In the genomic region with DNA sequence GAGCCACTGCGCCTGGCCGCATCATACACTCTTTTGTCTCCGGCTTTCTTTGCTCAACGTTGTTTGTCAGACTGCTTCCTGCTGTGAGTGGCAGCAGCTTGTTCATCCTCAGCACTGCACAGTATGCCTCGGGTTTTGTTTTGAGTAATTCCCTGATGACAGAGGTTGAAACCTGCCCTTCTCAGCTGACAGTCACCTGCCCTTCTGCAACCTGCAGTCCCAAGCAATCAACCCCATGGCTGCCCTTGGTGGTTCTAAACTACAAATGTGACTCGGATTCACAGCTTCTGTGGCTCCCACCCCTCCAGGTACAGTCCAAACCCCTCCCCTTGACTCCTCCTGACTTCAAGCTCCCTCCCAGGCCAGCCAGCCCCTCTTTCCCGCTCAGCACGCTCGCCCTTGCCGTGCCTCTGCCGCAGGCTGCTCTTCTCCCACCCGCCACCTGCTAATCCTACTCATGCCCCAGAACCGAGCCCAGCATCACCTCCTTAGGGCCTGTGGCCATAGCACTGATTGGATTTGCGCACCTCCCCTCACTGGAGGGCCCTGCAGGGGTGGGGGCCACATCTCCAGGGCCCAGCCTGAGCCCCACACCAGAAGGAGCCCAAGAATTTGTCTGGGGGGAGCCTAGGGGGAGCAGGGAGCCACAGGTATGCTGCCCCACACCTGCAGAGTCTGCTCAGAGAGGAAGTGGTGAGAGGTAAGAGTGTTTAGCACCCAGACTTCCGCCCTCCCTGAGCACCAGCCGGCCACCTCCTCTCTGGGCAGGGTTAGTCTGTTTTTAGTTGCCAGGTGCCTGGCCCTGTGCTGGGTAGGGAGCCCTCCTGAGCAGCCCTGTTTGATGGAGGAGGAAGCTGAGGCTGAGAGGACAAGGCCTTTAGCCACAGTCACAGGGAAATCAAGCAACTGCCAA, we compare ENCODE assay signal across 8 cellular contexts.
DNase-seq lines count a peak whose midpoint lies in the region; ATAC-seq and FAIRE-seq lines count a peak whose summit lies in the region.

No MANE protein-coding gene starts in this region.

- H3K4me1 ChIP-seq in iPS-15b (ENCODE audit: control insufficient read depth, insufficient read depth, low read length) (peaks cover 11% of the 10 kb centered on the region), stomach smooth muscle (ENCODE audit: control insufficient read depth, insufficient read depth, low read length) (peaks cover 99% of the 10 kb centered on the region)

- no peaks in the 10 kb centered on the region for H3K27me3 ChIP-seq in iPS-15b (ENCODE audit: control insufficient read depth, insufficient read depth, low read length)
- H3K27me3 ChIP-seq in stomach smooth muscle (ENCODE audit: control insufficient read depth in 1 of 2, insufficient read depth in 2 of 2, low read length in 2 of 2) = no peaks in the 10 kb centered on the region

- H3K27ac ChIP-seq in stomach smooth muscle (ENCODE audit: low read length) = peak overlapping the region; percentile 96

- ATAC-seq in GM18873 (IDR thresholded peaks at IDR 0.05; ENCODE audit: low FRiP score, unreplicated experiment) (peak; percentile 56), HG02840 (IDR thresholded peaks at IDR 0.05; ENCODE audit: low FRiP score, unreplicated experiment) (peak; percentile 73)

- H3K36me3 ChIP-seq in iPS-15b (ENCODE audit: control insufficient read depth, insufficient read depth, low read length) (peaks cover 3% of the 10 kb centered on the region), stomach smooth muscle (ENCODE audit: control insufficient read depth in 2 of 2, insufficient read depth in 2 of 2, low read length in 2 of 2) (no peaks in the 10 kb centered on the region)

- H3K9ac ChIP-seq in iPS-15b (ENCODE audit: low read depth, low read length) = peak overlapping the region; percentile 54
- H3K9ac ChIP-seq in stomach smooth muscle (ENCODE audit: low read length in 2 of 2) = peak overlapping the region in 1 of 2 donors; percentile 42

- H3K9me3 ChIP-seq in iPS-15b (ENCODE audit: control insufficient read depth, insufficient read depth, low read length) (no peaks in the 10 kb centered on the region), stomach smooth muscle (ENCODE audit: control insufficient read depth in 2 of 2, low read length in 2 of 2) (no peaks in the 10 kb centered on the region)

- DNase-seq in NCI-H2081 (lab: John Stamatoyannopoulos, UW) = peak; percentile 85 to 95
- peak; percentile 79 for DNase-seq in activated CD8-positive, alpha-beta memory T cell treated with anti-CD3 and anti-CD28 coated beads, Interleukin-2, amount 50 U/mL, for 48 hours
- no peak for DNase-seq in AG20443 (ENCODE audit: low spot score)
- DNase-seq in RCC 7860 (ENCODE audit: low spot score) = no peak

- H3K4me3 ChIP-seq in iPS-15b (ENCODE audit: low read depth, low read length) = no peak overlapping the region
- H3K4me3 ChIP-seq in stomach smooth muscle (ENCODE audit: low read length in 2 of 2) = peak overlapping the region in 1 of 2 donors; percentile 8

- FAIRE-seq in RCC 7860 (lab: Jason Lieb, UNC) = no peak

Comparison
In these comparisons a context has a peak if more than half of its experiments do, and no peak if none do; other contexts are left out.
1. DNase-seq: peak in NCI-H2081 (2 of 2) and activated CD8-positive, alpha-beta memory T cell treated with anti-CD3 and anti-CD28 coated beads, Interleukin-2, amount 50 U/mL, for 48 hours (single experiment); none in AG20443 (single experiment) and RCC 7860 (single experiment).